In genomic region chr12:88969127-88969526, GRCh38 we compare ENCODE assay signal across 36 cellular contexts.
"Had no signal": no experiment of that assay in that cellular context is flagged by ENCODE, and none has a peak within 500 bp of the region (broad histone marks: within the 10 kb centered on the region; RNA-seq: fewer than 3 reads in every experiment).

No MANE protein-coding gene starts in this region.

- DNase-seq: activated CD4-positive, alpha-beta memory T cell treated with anti-CD3 and anti-CD28 coated beads for 36 hours; activated CD4-positive, alpha-beta T cell treated with anti-CD3 and anti-CD28 coated beads for 1 hour; activated CD4-positive, alpha-beta T cell treated with anti-CD3 and anti-CD28 coated beads for 36 hours; activated CD4-positive, alpha-beta T cell treated with anti-CD3 and anti-CD28 coated beads for 48 hours; activated CD4-positive, alpha-beta T cell treated with anti-CD3 and anti-CD28 coated beads, Interleukin-2, amount 50 U/mL, for 1 hour; activated CD4-positive, alpha-beta T cell treated with anti-CD3 and anti-CD28 coated beads, Interleukin-2, amount 50 U/mL, for 4 hours; activated CD4-positive, CD25-positive, alpha-beta regulatory T cell; activated CD8-positive, alpha-beta memory T cell treated with anti-CD3 and anti-CD28 coated beads, Interleukin-2, amount 50 U/mL, for 4 hours; activated CD8-positive, alpha-beta T cell treated with anti-CD3 and anti-CD28 coated beads for 36 hours; activated effector memory CD4-positive, alpha-beta T cell treated with anti-CD3 and anti-CD28 coated beads, Interleukin-2, amount 50 U/mL, for 16 hours; activated gamma-delta T cell treated with Interleukin-2 at 50 U/mL for 16 hours; activated naive CD4-positive, alpha-beta T cell; activated naive CD4-positive, alpha-beta T cell treated with anti-CD3 and anti-CD28 coated beads for 36 hours; activated naive CD4-positive, alpha-beta T cell treated with anti-CD3 and anti-CD28 coated beads, Interleukin-2, amount 50 U/mL, for 16 hours; activated naive CD8-positive, alpha-beta T cell treated with anti-CD3 and anti-CD28 coated beads for 36 hours; activated T-cell treated with anti-CD3 and anti-CD28 coated beads for 4 hours; activated T-cell treated with anti-CD3 and anti-CD28 coated beads, Interleukin-2, amount 50 U/mL, for 1 hour; activated T-cell treated with anti-CD3 and anti-CD28 coated beads, Interleukin-2, amount 50 U/mL, for 4 hours; activated T-cell treated with anti-CD3 and anti-CD28 coated beads, Interleukin-2, amount 50 U/mL, for 72 hours; adrenal gland; amygdala; anterior cingulate cortex; caudate nucleus; cerebellar nuclear complex; T-helper 2 cell; T-helper 9 cell had no signal

- H3K36me3 ChIP-seq: adrenal gland, ascending aorta, cardiac muscle cell had no signal

- H3K9me3 ChIP-seq: adrenal gland, ascending aorta had no signal

- H3K9me3 Mint-ChIP-seq: activated CD4-positive, alpha-beta memory T cell treated with anti-CD3 and anti-CD28 coated beads for 36 hours; activated CD8-positive, alpha-beta T cell treated with anti-CD3 and anti-CD28 coated beads for 36 hours; activated naive CD4-positive, alpha-beta T cell treated with anti-CD3 and anti-CD28 coated beads for 36 hours; activated naive CD4-positive, alpha-beta T cell treated with anti-CD3 and anti-CD28 coated beads, Interleukin-2, amount 50 U/mL, for 72 hours; activated naive CD8-positive, alpha-beta T cell treated with anti-CD3 and anti-CD28 coated beads for 36 hours; activated T-cell treated with anti-CD3 and anti-CD28 coated beads, Interleukin-2, amount 50 U/mL, for 4 hours; activated T-cell treated with anti-CD3 and anti-CD28 coated beads, Interleukin-2, amount 50 U/mL, for 72 hours; activated T-helper 1 cell treated with anti-CD3 and anti-CD28 coated beads, Interleukin-12 subunit alpha, Interleukin-12 subunit beta, Interleukin-2, Interleukin-4 antibody, amounts not matched to agents 30 ng/mL and 10 ng/mL and 1 ng/mL, durations not matched to agents 14 hours and 24 hours and 36 hours; activated T-helper 17 cell treated with anti-CD3 and anti-CD28 coated beads, Interleukin-2, amount 50 U/mL, for 72 hours; brain; central memory CD8-positive, alpha-beta T cell; T-helper 2 cell treated with Interferon-gamma antibody and Interleukin-4, amounts not matched to agents 5 μg/mL and 100 μg/mL, for 36 hours had no signal

- H3K4me3 ChIP-seq: adrenal gland, ascending aorta, cardiac muscle cell had no signal

- H3K4me1 Mint-ChIP-seq: activated CD4-positive, alpha-beta T cell treated with anti-CD3 and anti-CD28 coated beads for 36 hours; activated naive CD8-positive, alpha-beta T cell treated with anti-CD3 and anti-CD28 coated beads for 36 hours; activated T-helper 17 cell treated with anti-CD3 and anti-CD28 coated beads, Interleukin-2, amount 50 U/mL, for 72 hours; brain had no signal

- H3K4me3 Mint-ChIP-seq: activated CD4-positive, alpha-beta memory T cell treated with anti-CD3 and anti-CD28 coated beads for 36 hours; activated CD4-positive, alpha-beta T cell treated with anti-CD3 and anti-CD28 coated beads for 36 hours; activated CD8-positive, alpha-beta T cell treated with anti-CD3 and anti-CD28 coated beads for 36 hours; activated naive CD4-positive, alpha-beta T cell treated with anti-CD3 and anti-CD28 coated beads for 36 hours; activated naive CD8-positive, alpha-beta T cell treated with anti-CD3 and anti-CD28 coated beads for 36 hours; activated T-cell treated with anti-CD3 and anti-CD28 coated beads, Interleukin-2, amount 50 U/mL, for 4 hours; activated T-cell treated with anti-CD3 and anti-CD28 coated beads, Interleukin-2, amount 50 U/mL, for 72 hours; activated T-helper 1 cell treated with anti-CD3 and anti-CD28 coated beads, Interleukin-12 subunit alpha, Interleukin-12 subunit beta, Interleukin-2, Interleukin-4 antibody, amounts not matched to agents 30 ng/mL and 10 ng/mL and 1 ng/mL, durations not matched to agents 14 hours and 24 hours and 36 hours; activated T-helper 17 cell treated with anti-CD3 and anti-CD28 coated beads, Interleukin-2, amount 50 U/mL, for 72 hours; brain; central memory CD8-positive, alpha-beta T cell; T-helper 2 cell treated with Interferon-gamma antibody and Interleukin-4, amounts not matched to agents 5 μg/mL and 100 μg/mL, for 36 hours had no signal

- H3K36me3 Mint-ChIP-seq: activated CD4-positive, alpha-beta memory T cell treated with anti-CD3 and anti-CD28 coated beads for 36 hours; activated naive CD4-positive, alpha-beta T cell treated with anti-CD3 and anti-CD28 coated beads, Interleukin-2, amount 50 U/mL, for 72 hours; activated naive CD8-positive, alpha-beta T cell treated with anti-CD3 and anti-CD28 coated beads for 36 hours; brain had no signal

- H3K27me3 ChIP-seq: adrenal gland, ascending aorta, cardiac muscle cell had no signal

- H3K4me1 ChIP-seq: adrenal gland, ascending aorta had no signal

- H3K27ac ChIP-seq: adrenal gland, ascending aorta, cardiac muscle cell, VCaP had no signal

- H3K27ac Mint-ChIP-seq: activated CD4-positive, alpha-beta memory T cell treated with anti-CD3 and anti-CD28 coated beads for 36 hours; activated CD4-positive, alpha-beta T cell treated with anti-CD3 and anti-CD28 coated beads for 36 hours; activated CD8-positive, alpha-beta T cell treated with anti-CD3 and anti-CD28 coated beads for 36 hours; activated naive CD4-positive, alpha-beta T cell treated with anti-CD3 and anti-CD28 coated beads for 36 hours; activated naive CD4-positive, alpha-beta T cell treated with anti-CD3 and anti-CD28 coated beads, Interleukin-2, amount 50 U/mL, for 72 hours; activated naive CD8-positive, alpha-beta T cell treated with anti-CD3 and anti-CD28 coated beads for 36 hours; activated T-cell treated with anti-CD3 and anti-CD28 coated beads, Interleukin-2, amount 50 U/mL, for 72 hours; activated T-helper 1 cell treated with anti-CD3 and anti-CD28 coated beads, Interleukin-12 subunit alpha, Interleukin-12 subunit beta, Interleukin-2, Interleukin-4 antibody, amounts not matched to agents 30 ng/mL and 10 ng/mL and 1 ng/mL, durations not matched to agents 14 hours and 24 hours and 36 hours; activated T-helper 17 cell treated with anti-CD3 and anti-CD28 coated beads, Interleukin-2, amount 50 U/mL, for 72 hours; brain; T-helper 2 cell treated with Interferon-gamma antibody and Interleukin-4, amounts not matched to agents 5 μg/mL and 100 μg/mL, for 36 hours had no signal

- ATAC-seq: activated CD4-positive, alpha-beta T cell treated with anti-CD3 and anti-CD28 coated beads for 36 hours; activated CD4-positive, CD25-positive, alpha-beta regulatory T cell treated with anti-CD3 and anti-CD28 coated beads, Interleukin-2, amount 50 U/mL, for 24 hours; activated CD8-positive, alpha-beta T cell treated with anti-CD3 and anti-CD28 coated beads for 36 hours; activated naive CD4-positive, alpha-beta T cell treated with anti-CD3 and anti-CD28 coated beads, Interleukin-2, amount 50 U/mL, for 72 hours; activated T-cell treated with anti-CD3 and anti-CD28 coated beads, Interleukin-2, amount 50 U/mL, for 4 hours; activated T-cell treated with anti-CD3 and anti-CD28 coated beads, Interleukin-2, amount 50 U/mL, for 72 hours; activated T-helper 17 cell treated with anti-CD3 and anti-CD28 coated beads, Interleukin-2, amount 50 U/mL, for 72 hours had no signal
